9 cellular contexts compared by ENCODE assay signal in genomic region chr9:114738581-114739316, GRCh38. TPM values are rescaled to one million over a fixed set of nuclear protein-coding genes. Genes with fewer than 3 reads are reported as not detected.
DNase-seq lines count a peak whose midpoint lies in the region; ATAC-seq and TF ChIP-seq lines count a peak whose summit lies in the region.
"Had no signal": no experiment of that assay in that cellular context is flagged by ENCODE, and none has a peak within 500 bp of the region (broad histone marks: within the 10 kb centered on the region; RNA-seq: fewer than 3 reads in every experiment).

No MANE protein-coding gene starts in this region.

- peaks cover 0 to 7% (median 0%) of the 10 kb centered on the region in 3 donors for H3K4me1 ChIP-seq in esophagus squamous epithelium

- WGBS in esophagus squamous epithelium, 2 donors, result 25 to 26% methylated on average over 8 of the region's 8 CpGs

- ATAC-seq in activated T-cell treated with anti-CD3 and anti-CD28 coated beads, Interleukin-2, amount 50 U/mL, for 4 hours, result peak; percentile 61 to 71

- DNase-seq in NCI-H2171 treated with DMSO at 0.1 percent for 48 hours (lab: John Stamatoyannopoulos, UW) (peak; percentile 53), NCI-H2171 (lab: John Stamatoyannopoulos, UW) (no peak), RKO (ENCODE audit: low spot score) (peak; percentile 91), esophagus squamous epithelium (lab: John Stamatoyannopoulos, UW) (peak; percentile 16), superior temporal gyrus (ENCODE audit: extremely low spot score) (peak; percentile 85)
- peak; percentile 73 for DNase-seq in activated T-cell treated with anti-CD3 and anti-CD28 coated beads, Interleukin-2, amount 50 U/mL, for 4 hours

- H3K36me3 ChIP-seq in esophagus squamous epithelium, result no peaks in the 10 kb centered on the region

- no peak overlapping the region for H3K27ac ChIP-seq in esophagus squamous epithelium

- no peak overlapping the region for H3K4me3 ChIP-seq in esophagus squamous epithelium

- H3K4me1 Mint-ChIP-seq in activated T-cell treated with anti-CD3 and anti-CD28 coated beads, Interleukin-2, amount 50 U/mL, for 4 hours (ENCODE audit: low read depth), result peaks cover 48% of the 10 kb centered on the region
- H3K4me1 Mint-ChIP-seq in nephron, result peaks cover 10% of the 10 kb centered on the region

- H3K4me3 Mint-ChIP-seq in activated T-cell treated with anti-CD3 and anti-CD28 coated beads, Interleukin-2, amount 50 U/mL, for 4 hours, result no peak overlapping the region
- no peak overlapping the region for H3K4me3 Mint-ChIP-seq in nephron

- no peaks in the 10 kb centered on the region for H3K27me3 ChIP-seq in esophagus squamous epithelium

- no peaks in the 10 kb centered on the region for H3K9me3 ChIP-seq in esophagus squamous epithelium

- H3K27me3 Mint-ChIP-seq in activated T-cell treated with anti-CD3 and anti-CD28 coated beads, Interleukin-2, amount 50 U/mL, for 4 hours (ENCODE audit: low read depth), result no peaks in the 10 kb centered on the region
- peaks cover 11% of the 10 kb centered on the region for H3K27me3 Mint-ChIP-seq in nephron (ENCODE audit: low read depth)

- peak; percentile 100 for TF ChIP-seq RAD21 in Ishikawa (IDR thresholded peaks at IDR 0.05; ENCODE audit: low read depth)

- no peaks in the 10 kb centered on the region for H3K36me3 Mint-ChIP-seq in activated T-cell treated with anti-CD3 and anti-CD28 coated beads, Interleukin-2, amount 50 U/mL, for 4 hours (ENCODE audit: insufficient read depth)
- no peaks in the 10 kb centered on the region for H3K36me3 Mint-ChIP-seq in nephron (ENCODE audit: low read depth)

- H3K27ac Mint-ChIP-seq in nephron, result peak overlapping the region in 1 of 3 experiments; percentile 26

- intact Hi-C loops in esophagus squamous epithelium (cut with DNase I), result loop anchor here (5.0 kb wide), 2 partner anchors 169 to 274 kb away; no protein-coding TSS in a partner anchor

- TF ChIP-seq CTCF in esophagus squamous epithelium (IDR thresholded peaks at IDR 0.05) (peak; percentile 77 to 94 (median 91)), nephron (IDR thresholded peaks at IDR 0.05; ENCODE audit: unreplicated experiment in 3 of 3) (peak; percentile 78 to 81 (median 79))

- TF ChIP-seq EP300 in Ishikawa (IDR thresholded peaks at IDR 0.05; ENCODE audit: borderline replicate concordance), result no peak

- no peak for TF ChIP-seq POLR2A in esophagus squamous epithelium (IDR thresholded peaks at IDR 0.05)

- no peaks in the 10 kb centered on the region for H3K9me3 Mint-ChIP-seq in activated T-cell treated with anti-CD3 and anti-CD28 coated beads, Interleukin-2, amount 50 U/mL, for 4 hours
- no peaks in the 10 kb centered on the region for H3K9me3 Mint-ChIP-seq in nephron

TF ChIP-seq in Ishikawa, 13 proteins besides CTCF, POLR2A, EP300 and RAD21:
- TF ChIP-seq MAX (IDR thresholded peaks at IDR 0.05), result 0 out of 2 replicates have a peak, but pooled peaks have one; percentile 31
- TF ChIP-seq CREB1 (IDR thresholded peaks at IDR 0.05; ENCODE audit: low read depth), result no peak

RNA-seq across cellular contexts. Expression of gene TEX48, which starts 56.8 kb away (rescaled TPM):
- under 1 TPM in 1 of 3 donors, not detected in 2; 0.42 TPM for total RNA-seq in activated T-cell treated with anti-CD3 and anti-CD28 coated beads, Interleukin-2, amount 50 U/mL, for 4 hours
- total RNA-seq in esophagus squamous epithelium, result not detected
- total RNA-seq: urinary bladder had no signal
